ENCODE assay signal across 1 cellular context in genomic region chr19:10885241-10886169, GRCh38.
TF ChIP-seq lines count a peak whose summit lies in the region.

No MANE protein-coding gene starts in this region.

TF ChIP-seq in SK-N-SH treated with all-trans-retinoic acid at 6 μM for 48 hours, 23 proteins besides CTCF, POLR2A, EP300 and RAD21 (continued from another document):
- TF ChIP-seq ZC3H10 (CRISPR knock-in tag; IDR thresholded peaks at IDR 0.05) (no peak), SNAI2 (CRISPR knock-in tag; IDR thresholded peaks at IDR 0.05) (no peak), ZFP30 (CRISPR knock-in tag; IDR thresholded peaks at IDR 0.05) (no peak), OSR1 (CRISPR knock-in tag; IDR thresholded peaks at IDR 0.05) (no peak)
